ENCODE assay signal across 9 cellular contexts in the genomic region with DNA sequence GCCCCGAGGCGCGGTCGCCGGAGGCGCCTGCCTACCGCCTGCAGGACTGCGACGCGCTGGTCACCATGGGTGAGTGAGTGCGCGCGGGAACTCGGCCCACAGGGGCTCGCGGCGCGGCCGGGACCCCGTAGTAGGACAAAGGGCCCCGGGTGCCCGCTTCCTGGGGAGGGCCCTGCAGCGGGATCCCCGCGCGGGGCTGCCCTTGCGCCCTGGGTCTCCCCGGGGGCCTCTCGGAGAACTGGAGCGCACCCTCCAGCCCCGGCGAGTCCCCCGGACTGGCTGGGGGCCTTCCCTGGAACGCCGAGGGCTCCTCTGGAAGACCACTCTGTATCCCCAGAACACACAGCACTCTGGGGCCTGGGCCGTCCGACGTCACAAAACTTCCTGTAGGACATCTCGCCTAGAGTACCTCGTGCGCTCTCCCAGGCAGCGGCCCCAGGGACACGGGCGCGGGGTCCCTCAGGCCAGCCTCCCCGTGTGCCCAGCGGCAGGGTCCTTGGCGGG.
DNase-seq lines count a peak whose midpoint lies in the region; ATAC-seq and TF ChIP-seq lines count a peak whose summit lies in the region.
"Had no signal": no experiment of that assay in that cellular context is flagged by ENCODE, and none has a peak within 500 bp of the region (broad histone marks: within the 10 kb centered on the region; RNA-seq: fewer than 3 reads in every experiment).

No MANE protein-coding gene starts in this region.

- H3K4me3 ChIP-seq in upper lobe of right lung = peak overlapping the region; percentile 63
- no peak overlapping the region for H3K4me3 ChIP-seq in brain microvascular endothelial cell (ENCODE audit: low read depth, low read length)

- H3K36me3 ChIP-seq in upper lobe of right lung (no peaks in the 10 kb centered on the region), brain microvascular endothelial cell (replicated peaks) (no peaks in the 10 kb centered on the region)

- ATAC-seq in Right ventricle myocardium superior (ENCODE audit: poor library complexity) (peak; percentile 40), upper lobe of right lung (peak; percentile 31), GM18867 (IDR thresholded peaks at IDR 0.05; ENCODE audit: unreplicated experiment) (no peak)

- H3K36me3 Mint-ChIP-seq in glutamatergic neuron (ENCODE audit: unreplicated experiment) = no peaks in the 10 kb centered on the region

- no peaks in the 10 kb centered on the region for H3K9me3 ChIP-seq in upper lobe of right lung

- peak overlapping the region; percentile 94 for H3K4me3 Mint-ChIP-seq in glutamatergic neuron (ENCODE audit: unreplicated experiment)

- peaks cover 2% of the 10 kb centered on the region for H3K9me3 Mint-ChIP-seq in glutamatergic neuron (ENCODE audit: unreplicated experiment)

- DNase-seq in Right ventricle myocardium superior (peak; percentile 49), cardiac septum (ENCODE audit: low spot score) (no peak), RPMI8226 (peak; percentile 12), glutamatergic neuron (peak; percentile 25), upper lobe of right lung (peak; percentile 69), brain microvascular endothelial cell (no peak), MV-4-11 (lab: John Stamatoyannopoulos, UW) (no peak)
- DNase-seq: DMS53 had no signal

- no peaks in the 10 kb centered on the region for H3K27me3 ChIP-seq in upper lobe of right lung
- no peaks in the 10 kb centered on the region for H3K27me3 ChIP-seq in brain microvascular endothelial cell (replicated peaks)

- peaks cover 5% of the 10 kb centered on the region for H3K4me1 Mint-ChIP-seq in glutamatergic neuron (ENCODE audit: low read depth, unreplicated experiment)

- TF ChIP-seq CTCF in glutamatergic neuron (IDR thresholded peaks at IDR 0.05; ENCODE audit: partially characterized antibody, unreplicated experiment) = no peak
- no peak for TF ChIP-seq CTCF in upper lobe of right lung (IDR thresholded peaks at IDR 0.05)
- TF ChIP-seq CTCF in brain microvascular endothelial cell (IDR thresholded peaks at IDR 0.05; ENCODE audit: low read depth, low read length, missing control alignments) = no peak

- in situ Hi-C loops in brain microvascular endothelial cell (cut with HindIII; ENCODE audit: low pct_ligation_motif_present, low sequenced_read_pairs) = no loop called here

- peak overlapping the region; percentile 85 for H3K27ac Mint-ChIP-seq in glutamatergic neuron (ENCODE audit: unreplicated experiment)

- H3K27me3 Mint-ChIP-seq in glutamatergic neuron (ENCODE audit: unreplicated experiment) = no peaks in the 10 kb centered on the region

- no peaks in the 10 kb centered on the region for H3K4me1 ChIP-seq in upper lobe of right lung

- H3K27ac ChIP-seq in upper lobe of right lung (peak overlapping the region; percentile 83), brain microvascular endothelial cell (no peak overlapping the region)

- intact Hi-C loops in Right ventricle myocardium superior (cut with DNase I) (no loop called here), cardiac septum (cut with DNase I) (no loop called here), upper lobe of right lung (cut with DNase I) (no loop called here)

Comparison
In these comparisons a context has a peak if more than half of its experiments do, and no peak if none do; other contexts are left out.
1. DNase-seq: peak in Right ventricle myocardium superior (single experiment), RPMI8226 (single experiment), glutamatergic neuron (single experiment) and upper lobe of right lung (single experiment); none in cardiac septum (single experiment), brain microvascular endothelial cell (single experiment) and MV-4-11 (single experiment).